In genomic region chr11:5596611-5597201, GRCh38 we compare ENCODE assay signal across 8 cellular contexts. TPM values are rescaled to one million over a fixed set of nuclear protein-coding genes. Genes with fewer than 3 reads are reported as not detected.
A peak's percentile ranks its signal among the peaks of the same experiment; 100 is the strongest.
DNase-seq lines count a peak whose midpoint lies in the region; ATAC-seq and TF ChIP-seq lines count a peak whose summit lies in the region.

A gene with protein sequence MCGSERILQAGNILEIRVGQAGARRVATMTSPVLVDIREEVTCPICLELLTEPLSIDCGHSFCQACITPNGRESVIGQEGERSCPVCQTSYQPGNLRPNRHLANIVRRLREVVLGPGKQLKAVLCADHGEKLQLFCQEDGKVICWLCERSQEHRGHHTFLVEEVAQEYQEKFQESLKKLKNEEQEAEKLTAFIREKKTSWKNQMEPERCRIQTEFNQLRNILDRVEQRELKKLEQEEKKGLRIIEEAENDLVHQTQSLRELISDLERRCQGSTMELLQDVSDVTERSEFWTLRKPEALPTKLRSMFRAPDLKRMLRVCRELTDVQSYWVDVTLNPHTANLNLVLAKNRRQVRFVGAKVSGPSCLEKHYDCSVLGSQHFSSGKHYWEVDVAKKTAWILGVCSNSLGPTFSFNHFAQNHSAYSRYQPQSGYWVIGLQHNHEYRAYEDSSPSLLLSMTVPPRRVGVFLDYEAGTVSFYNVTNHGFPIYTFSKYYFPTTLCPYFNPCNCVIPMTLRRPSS (plus strand): TSS chr11:5596637. CDS start chr11:5596898, 261 bp downstream.

- H3K36me3 ChIP-seq in ACC112 (ENCODE audit: insufficient read depth, low read length) (no peaks in the 10 kb centered on the region), sigmoid colon (no peaks in the 10 kb centered on the region)

- no peak for TF ChIP-seq CTCF in HL-60 (IDR thresholded peaks at IDR 0.05; ENCODE audit: insufficient read depth, low read length)
- no peak for TF ChIP-seq CTCF in sigmoid colon (IDR thresholded peaks at IDR 0.05)

- H3K27ac ChIP-seq in ACC112 (ENCODE audit: low read depth, low read length) (peak within 1 kb of the TSS; percentile 36; the same call in 1 of the 2 replicates), HL-60 (replicated peaks) (peak within 1 kb of the TSS; percentile 52), sigmoid colon (peak within 1 kb of the TSS; percentile 70 to 81 (median 72))

- peaks cover 25% of the 10 kb centered on the region for H3K4me1 ChIP-seq in ACC112 (ENCODE audit: control insufficient read depth, insufficient read depth, low read length, unreplicated experiment)
- peaks cover 0 to 40% (median 32%) of the 10 kb centered on the region in 4 donors for H3K4me1 ChIP-seq in sigmoid colon

- TF ChIP-seq POLR2A in sigmoid colon (IDR thresholded peaks at IDR 0.05) = no peak

- 8 to 10% methylated on average over 20 of the region's 20 CpGs for WGBS in sigmoid colon, 2 donors

- H3K4me3 ChIP-seq in ACC112 (ENCODE audit: low read depth, low read length) (peak within 1 kb of the TSS; percentile 90), HL-60 (replicated peaks; ENCODE audit: insufficient read depth, low read length) (peak within 1 kb of the TSS; percentile 42), iPS-11a (ENCODE audit: low read depth, low read length) (peak within 1 kb of the TSS; percentile 84), sigmoid colon (peak within 1 kb of the TSS; percentile 39 to 52 (median 48))

- no peaks in the 10 kb centered on the region for H3K27me3 ChIP-seq in ACC112 (ENCODE audit: insufficient read depth, low read length)
- no peaks in the 10 kb centered on the region for H3K27me3 ChIP-seq in HL-60 (ENCODE audit: insufficient read depth, poor library complexity, severe bottlenecking)
- no peaks in the 10 kb centered on the region for H3K27me3 ChIP-seq in sigmoid colon

- H2AFZ ChIP-seq in ACC112 (ENCODE audit: low read length, unreplicated experiment) = peak within 1 kb of the TSS; percentile 95

- ATAC-seq in GM18858 (IDR thresholded peaks at IDR 0.05; ENCODE audit: unreplicated experiment) (peak; percentile 33), HG03521 (IDR thresholded peaks at IDR 0.05; ENCODE audit: unreplicated experiment) (no peak)

- DNase-seq in HL-60 (ENCODE audit: low read depth in 1 of 2, low spot score in 1 of 2) (peak; percentile 28 to 59), amniotic epithelial cell (ENCODE audit: low read depth) (peak; percentile 85), sigmoid colon (peak; percentile 83), NCI-H2029 (lab: John Stamatoyannopoulos, UW) (no peak)

- H3K79me2 ChIP-seq in ACC112 (ENCODE audit: control insufficient read depth, insufficient read depth, low read length, unreplicated experiment) = peaks cover 11% of the 10 kb centered on the region

- no peak for TF ChIP-seq EP300 in sigmoid colon (IDR thresholded peaks at IDR 0.05)

- H3K9me3 ChIP-seq in sigmoid colon = no peaks in the 10 kb centered on the region

- intact Hi-C loops in sigmoid colon (cut with DNase I) = no loop called here

RNA-seq across cellular contexts. Expression of the gene that starts here (rescaled TPM):
- 1 to 10 TPM; 3.5 to 5.5 (median 4.8) TPM for total RNA-seq in sigmoid colon
- polyA plus RNA-seq in sigmoid colon = 1 to 10 TPM in 2 of 3 donors, under 1 TPM in 1; 0.60 to 1.2 (median 1.0) TPM
